ENCODE assay signal across 8 cellular contexts in the genomic region with DNA sequence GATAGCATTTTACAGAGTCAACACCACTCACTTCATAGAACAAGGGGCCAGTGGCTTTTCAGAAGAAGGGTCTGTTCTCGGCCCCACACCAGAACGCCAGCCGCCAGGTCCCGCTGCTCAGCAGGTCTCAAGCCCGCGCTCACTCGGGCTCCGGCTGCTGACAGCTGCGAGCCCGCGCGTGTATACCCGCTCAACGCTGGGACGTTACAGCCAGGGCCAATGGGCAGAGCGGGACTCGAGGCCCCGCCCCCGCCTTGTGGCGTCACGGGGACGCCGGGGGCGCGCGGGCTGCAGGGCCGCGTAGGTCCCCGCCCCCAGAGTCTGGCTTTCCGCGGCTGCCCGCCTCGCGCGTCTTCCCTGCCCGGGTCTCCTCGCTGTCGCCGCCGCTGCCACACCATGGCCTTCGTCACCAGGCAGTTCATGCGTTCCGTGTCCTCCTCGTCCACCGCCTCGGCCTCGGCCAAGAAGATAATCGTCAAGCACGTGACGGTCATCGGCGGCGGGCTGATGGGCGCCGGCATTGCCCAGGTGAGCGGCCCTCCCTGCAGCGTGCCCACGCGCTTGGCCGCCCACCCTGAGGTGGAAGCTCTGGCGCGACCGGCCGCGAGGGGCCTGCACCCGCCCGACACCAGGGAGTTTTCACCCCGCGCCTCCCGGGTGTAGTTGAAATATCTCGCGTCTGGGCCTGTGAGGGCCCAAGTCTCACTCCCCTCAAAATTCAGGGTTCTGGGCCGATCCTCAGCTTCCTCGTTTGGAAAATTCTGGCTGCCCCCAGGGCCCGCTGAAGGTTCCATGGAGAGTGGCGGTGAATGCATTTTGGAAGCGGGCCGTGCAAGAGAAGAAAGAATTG. TPM values are rescaled to one million over a fixed set of nuclear protein-coding genes. Genes with fewer than 3 reads are reported as not detected.
DNase-seq lines count a peak whose midpoint lies in the region; ATAC-seq, FAIRE-seq and TF ChIP-seq lines count a peak whose summit lies in the region.

A gene (plus strand): TSS at position 353 of the 850 bp plus-strand sequence. CDS start 44 bp downstream, at position 397.

- TF ChIP-seq POLR2A in GM12891 (IDR thresholded peaks at IDR 0.05; ENCODE audit: low read depth, low read length), result peak; percentile 79
- TF ChIP-seq POLR2A in tibial nerve (IDR thresholded peaks at IDR 0.05), result peak; percentile 92 to 94

- peak within 1 kb of the TSS; percentile 49 for H4K91ac ChIP-seq in trophoblast cell (ENCODE audit: low read depth, low read length)

- no peak within 1 kb of the TSS for H2AK5ac ChIP-seq in trophoblast cell (ENCODE audit: low read length)

- FAIRE-seq in GM12891 (lab: Jason Lieb, UNC), result peak; percentile 99

- ATAC-seq in HG02763 (IDR thresholded peaks at IDR 0.05; ENCODE audit: unreplicated experiment), result peak; percentile 97

- H4K12ac ChIP-seq in trophoblast cell (ENCODE audit: low read depth, low read length), result peak within 1 kb of the TSS; percentile 50

- H3K36me3 ChIP-seq in adipocyte (ENCODE audit: control insufficient read depth, insufficient read depth, low read length, severe bottlenecking), result peaks cover 1% of the 10 kb centered on the region
- H3K36me3 ChIP-seq in cardiac muscle cell, result no peaks in the 10 kb centered on the region
- no peaks in the 10 kb centered on the region for H3K36me3 ChIP-seq in trophoblast cell (ENCODE audit: control insufficient read depth in 1 of 2, insufficient read depth in 2 of 2, low read length in 2 of 2)
- no peaks in the 10 kb centered on the region for H3K36me3 ChIP-seq in tibial nerve

- peaks cover 6% of the 10 kb centered on the region for H3K79me1 ChIP-seq in trophoblast cell (ENCODE audit: low read length)

- H3K4me3 ChIP-seq in adipocyte (ENCODE audit: low read length) (peak within 1 kb of the TSS; percentile 95), cardiac muscle cell (peak within 1 kb of the TSS; percentile 79), trophoblast cell (ENCODE audit: low read depth, low read length) (peak within 1 kb of the TSS; percentile 92), tibial nerve (peak within 1 kb of the TSS; percentile 52 to 98 (median 65))

- H3K4me1 ChIP-seq in adipocyte (ENCODE audit: control insufficient read depth, insufficient read depth, low read length), result peaks cover 43% of the 10 kb centered on the region
- H3K4me1 ChIP-seq in cardiac muscle cell (ENCODE audit: low read depth), result peaks cover 34% of the 10 kb centered on the region
- H3K4me1 ChIP-seq in trophoblast cell (ENCODE audit: control insufficient read depth in 1 of 2, insufficient read depth in 2 of 2, low read length in 2 of 2), result peaks cover 2 to 5% of the 10 kb centered on the region in 2 experiments
- H3K4me1 ChIP-seq in tibial nerve, result peaks cover 0 to 65% (median 34%) of the 10 kb centered on the region in 4 donors

- H3K9me3 ChIP-seq in adipocyte (ENCODE audit: control insufficient read depth, low read length), result no peaks in the 10 kb centered on the region
- H3K9me3 ChIP-seq in cardiac muscle cell (ENCODE audit: low read depth), result no peaks in the 10 kb centered on the region
- no peaks in the 10 kb centered on the region for H3K9me3 ChIP-seq in trophoblast cell (ENCODE audit: insufficient read depth, low read depth, low read length)
- no peaks in the 10 kb centered on the region for H3K9me3 ChIP-seq in tibial nerve

- H3K14ac ChIP-seq in trophoblast cell (ENCODE audit: low read length), result peak within 1 kb of the TSS; percentile 78

- H3K9ac ChIP-seq in adipocyte (ENCODE audit: low read length) (peak within 1 kb of the TSS; percentile 95), trophoblast cell (ENCODE audit: low read length) (peak within 1 kb of the TSS; percentile 62)

- peak; percentile 78 for DNase-seq in GM12891 (ENCODE audit: insufficient read length, low spot score)
- DNase-seq in NCI-H1417 treated with DMSO at 0.1 percent for 48 hours (lab: John Stamatoyannopoulos, UW), result peak; percentile 67
- peak; percentile 91 for DNase-seq in T follicular helper cell (ENCODE audit: low read depth)
- DNase-seq in adipocyte (ENCODE audit: low read depth), result peak; percentile 98
- peak; percentile 94 to 95 for DNase-seq in cardiac muscle cell (ENCODE audit: low read depth in 1 of 2, low spot score in 1 of 2)
- peak; percentile 97 to 98 for DNase-seq in trophoblast cell
- DNase-seq in tibial nerve (ENCODE audit: low spot score in 2 of 2), result peak; percentile 86 to 91

- peak within 1 kb of the TSS; percentile 56 for H2BK120ac ChIP-seq in trophoblast cell (ENCODE audit: insufficient read depth, low read length, poor library complexity)

- peak within 1 kb of the TSS; percentile 83 for H3K18ac ChIP-seq in trophoblast cell (ENCODE audit: low read length)

- H3K23ac ChIP-seq in trophoblast cell (ENCODE audit: low read length), result no peak within 1 kb of the TSS

- H4K8ac ChIP-seq in trophoblast cell (ENCODE audit: low read depth, low read length), result peak within 1 kb of the TSS; percentile 72

- H2BK5ac ChIP-seq in trophoblast cell (ENCODE audit: low read depth, low read length, poor library complexity), result peak within 1 kb of the TSS; percentile 8

- H3K27ac ChIP-seq in cardiac muscle cell, result peak within 1 kb of the TSS; percentile 88
- no peak within 1 kb of the TSS for H3K27ac ChIP-seq in trophoblast cell (ENCODE audit: low read depth, low read length)
- H3K27ac ChIP-seq in tibial nerve, result peak within 1 kb of the TSS; percentile 65 to 98 (median 93)

- H3K4ac ChIP-seq in trophoblast cell (ENCODE audit: low read depth, low read length), result peak within 1 kb of the TSS; percentile 35

- WGBS in trophoblast cell (ENCODE audit: extremely low coverage, insufficient coverage, insufficient read length), result no CpG with 5 or more reads among the region's 78 CpGs
- WGBS in tibial nerve, 2 donors, result 1% methylated on average over 44 to 67 of the region's 78 CpGs

- H3K79me2 ChIP-seq in trophoblast cell (ENCODE audit: control insufficient read depth, insufficient read depth, low read length, poor library complexity), result peaks cover 5% of the 10 kb centered on the region

- no peak for TF ChIP-seq CTCF in cardiac muscle cell (IDR thresholded peaks at IDR 0.05; ENCODE audit: low read depth, low read length)
- TF ChIP-seq CTCF in tibial nerve (IDR thresholded peaks at IDR 0.05), result peak in 2 of 5 experiments; percentile 17 to 22

- H3K27me3 ChIP-seq in adipocyte (replicated peaks; ENCODE audit: control insufficient read depth, insufficient read depth, low read length) (no peaks in the 10 kb centered on the region), cardiac muscle cell (no peaks in the 10 kb centered on the region), trophoblast cell (ENCODE audit: insufficient read depth, low read length) (no peaks in the 10 kb centered on the region), tibial nerve (no peaks in the 10 kb centered on the region)

- peak within 1 kb of the TSS; percentile 82 for H3K4me2 ChIP-seq in trophoblast cell (ENCODE audit: low read length)

- H2AFZ ChIP-seq in trophoblast cell (ENCODE audit: insufficient read depth, low read length, poor library complexity), result peak within 1 kb of the TSS; percentile 88

- peak in 1 of 2 donors; percentile 96 for TF ChIP-seq EP300 in tibial nerve (IDR thresholded peaks at IDR 0.05)

- H2BK12ac ChIP-seq in trophoblast cell (ENCODE audit: low read length), result peak within 1 kb of the TSS; percentile 6

TF ChIP-seq in GM12891, 5 proteins besides CTCF, POLR2A, EP300 and RAD21:
- TF ChIP-seq SPI1 (IDR thresholded peaks at IDR 0.05; ENCODE audit: low read depth, low read length) (no peak), POU2F2 (IDR thresholded peaks at IDR 0.05; ENCODE audit: low read depth, low read length) (peak; percentile 49; the same call in 1 of the 2 replicates), TAF1 (IDR thresholded peaks at IDR 0.05; ENCODE audit: low read depth, low read length) (0 out of 2 replicates have a peak, but pooled peaks have one; percentile 45), PAX5 (IDR thresholded peaks at IDR 0.05; ENCODE audit: insufficient read depth, low read length, severe bottlenecking) (no peak), POLR2AphosphoS5 (IDR thresholded peaks at IDR 0.05; ENCODE audit: low read depth, low read length) (peak; percentile 75)

RNA-seq across cellular contexts. Expression of the gene that starts here (rescaled TPM):
- 34.6 TPM for polyA plus RNA-seq in GM12891 (2012; ENCODE audit: low read depth, missing spikeins)
- total RNA-seq in cardiac muscle cell (38.7 and 59.1 TPM in 2 replicates), tibial nerve (100 to 1,000 TPM in 1 of 4 donors, 10 to 100 TPM in 3; 42.2 to 107 (median 55.9) TPM)
- polyA plus RNA-seq in cardiac muscle cell, result 84.7 and 139 TPM in 2 replicates
- 22.8 and 23.7 TPM in 2 replicates for polyA plus RNA-seq in trophoblast cell (2013)
